1 cellular context compared by ENCODE assay signal in the genomic region with DNA sequence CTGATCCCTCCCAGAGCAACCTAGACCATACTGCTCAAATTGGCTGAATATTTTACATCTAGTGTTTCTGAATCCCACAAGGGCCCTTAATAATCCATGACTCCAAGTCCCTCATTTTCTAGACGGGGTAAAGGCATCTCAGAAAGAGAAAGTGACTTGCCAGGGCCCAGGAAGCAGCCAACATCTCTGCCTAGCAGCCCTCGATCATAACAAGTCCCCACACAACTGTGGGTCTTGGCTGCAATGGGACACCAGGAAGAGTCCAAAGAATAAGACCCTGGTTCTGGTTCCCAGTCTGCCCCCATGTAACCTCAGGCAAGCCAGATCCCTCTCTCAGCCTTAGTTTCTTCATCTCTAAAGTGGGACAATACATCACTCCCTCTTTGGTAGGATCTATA.
TF ChIP-seq lines count a peak whose summit lies in the region.

No MANE protein-coding gene starts in this region.

TF ChIP-seq in GM12878, 131 proteins besides CTCF, POLR2A, EP300 and RAD21 (continued from another document):
- TF ChIP-seq ZBTB4 (CRISPR knock-in tag; IDR thresholded peaks at IDR 0.05): no peak
- no peak for TF ChIP-seq SUZ12 (IDR thresholded peaks at IDR 0.05; ENCODE audit: unreplicated experiment)
- TF ChIP-seq NFXL1 (IDR thresholded peaks at IDR 0.05; ENCODE audit: borderline replicate concordance): no peak
- TF ChIP-seq ASH2L (IDR thresholded peaks at IDR 0.05; ENCODE audit: borderline replicate concordance, low read depth): no peak
- TF ChIP-seq STAT3 (IDR thresholded peaks at IDR 0.05; ENCODE audit: low read depth, low read length): no peak
- no peak for TF ChIP-seq TAF1 (IDR thresholded peaks at IDR 0.05; ENCODE audit: borderline replicate concordance, low read depth, low read length)
- TF ChIP-seq HDAC2 (IDR thresholded peaks at IDR 0.05): no peak
